ENCODE assay signal across 8 cellular contexts in the genomic region with DNA sequence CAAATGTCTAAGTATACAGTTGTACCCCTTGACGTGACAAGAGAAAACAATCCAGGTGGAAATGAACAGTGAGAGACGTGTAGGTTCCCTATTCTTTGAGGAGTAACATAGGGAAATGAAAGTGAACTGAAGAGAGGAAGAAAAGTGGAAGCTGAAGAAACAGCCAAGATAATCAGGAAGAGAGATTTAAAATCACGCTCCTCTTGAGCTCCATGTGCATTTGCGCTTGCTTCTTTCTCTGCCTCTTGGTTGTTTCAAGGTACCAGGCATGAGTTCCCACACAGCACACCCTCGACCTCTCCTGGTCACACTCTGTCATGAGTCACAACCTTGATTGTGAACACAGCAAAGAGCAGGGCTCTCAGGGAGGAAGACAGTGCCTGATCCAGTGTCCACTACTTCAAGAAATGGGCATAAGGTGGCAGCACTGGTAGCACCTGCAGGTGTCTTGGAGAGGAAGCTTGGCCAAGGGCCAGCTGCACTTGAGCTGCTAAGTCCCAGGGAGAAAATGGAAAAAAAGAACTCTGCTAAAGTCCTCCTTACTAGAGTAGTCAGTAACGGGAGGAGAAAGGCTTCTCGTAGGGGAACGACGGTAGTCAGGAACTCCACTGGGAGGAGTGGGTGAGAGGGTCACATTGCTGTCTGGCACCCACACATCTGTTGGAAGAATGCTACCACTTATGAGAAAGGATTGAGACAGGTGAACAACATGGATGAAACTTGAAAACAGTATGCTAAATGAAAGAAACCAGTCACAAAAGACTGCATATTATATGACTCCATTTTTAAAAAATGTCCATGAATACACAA. TPM values are rescaled to one million over a fixed set of nuclear protein-coding genes. Genes with fewer than 3 reads are reported as not detected.
DNase-seq lines count a peak whose midpoint lies in the region; ATAC-seq and TF ChIP-seq lines count a peak whose summit lies in the region.

No MANE protein-coding gene starts in this region.

- peak; percentile 92 for TF ChIP-seq CTCF in LNCAP (IDR thresholded peaks at IDR 0.05)
- TF ChIP-seq CTCF in neutrophil (IDR thresholded peaks at IDR 0.05): peak; percentile 80

- no peaks in the 10 kb centered on the region for H3K9me3 Mint-ChIP-seq in CD8-positive, alpha-beta memory T cell
- no peaks in the 10 kb centered on the region for H3K9me3 Mint-ChIP-seq in activated T-helper 17 cell treated with anti-CD3 and anti-CD28 coated beads, Interleukin-2, amount 50 U/mL, for 72 hours

- H3K27ac ChIP-seq in CD8-positive, alpha-beta memory T cell (ENCODE audit: low read depth, low read length): no peak overlapping the region
- peak overlapping the region; percentile 89 for H3K27ac ChIP-seq in neutrophil

- peak; percentile 89 for ATAC-seq in GM21423 (IDR thresholded peaks at IDR 0.05; ENCODE audit: unreplicated experiment)
- ATAC-seq in activated T-helper 17 cell treated with anti-CD3 and anti-CD28 coated beads, Interleukin-2, amount 50 U/mL, for 72 hours (replicated peaks): peak; percentile 100

- DNase-seq in CD8-positive, alpha-beta memory T cell: peak; percentile 14 to 67 (median 40)
- DNase-seq in RPMI7951 (ENCODE audit: low read depth) (peak; percentile 86), fibroblast of the conjunctiva (ENCODE audit: low read depth) (peak; percentile 61), HuH-7.5 (ENCODE audit: low spot score) (no peak)

- no peak overlapping the region for H3K4me3 ChIP-seq in CD8-positive, alpha-beta memory T cell (ENCODE audit: low read length)
- H3K4me3 ChIP-seq in neutrophil (ENCODE audit: low read depth in 1 of 2, low read length in 1 of 2): peak overlapping the region; percentile 48 to 49

- peaks cover 14% of the 10 kb centered on the region for H3K4me1 ChIP-seq in CD8-positive, alpha-beta memory T cell (ENCODE audit: insufficient read depth, low read length)
- H3K4me1 ChIP-seq in neutrophil (ENCODE audit: control insufficient read depth in 1 of 2, insufficient read depth in 1 of 2, low read depth in 1 of 2, low read length in 1 of 2): peaks cover 25 to 29% of the 10 kb centered on the region in 2 experiments

- no peaks in the 10 kb centered on the region for H3K36me3 ChIP-seq in CD8-positive, alpha-beta memory T cell (ENCODE audit: insufficient read depth, low read length)
- H3K36me3 ChIP-seq in neutrophil: no peaks in the 10 kb centered on the region

- CTCF ChIA-PET in CD8-positive, alpha-beta memory T cell (lab: Charles Lee): interaction anchor here (0.7 to 4.8 kb wide), 19 partner anchors 11 to 155 kb away, joined by 3 to 50 read pairs (median 4); a partner anchor contains a TSS

- peaks cover 12 to 22% (median 17%) of the 10 kb centered on the region in 3 donors for H3K4me1 Mint-ChIP-seq in CD8-positive, alpha-beta memory T cell
- peaks cover 8% of the 10 kb centered on the region for H3K4me1 Mint-ChIP-seq in activated T-helper 17 cell treated with anti-CD3 and anti-CD28 coated beads, Interleukin-2, amount 50 U/mL, for 72 hours

- H3K9me3 ChIP-seq in CD8-positive, alpha-beta memory T cell (ENCODE audit: low read length): no peaks in the 10 kb centered on the region
- no peaks in the 10 kb centered on the region for H3K9me3 ChIP-seq in neutrophil

- no peaks in the 10 kb centered on the region for H3K36me3 Mint-ChIP-seq in CD8-positive, alpha-beta memory T cell
- H3K36me3 Mint-ChIP-seq in activated T-helper 17 cell treated with anti-CD3 and anti-CD28 coated beads, Interleukin-2, amount 50 U/mL, for 72 hours (ENCODE audit: low read depth): no peaks in the 10 kb centered on the region

- H3K27me3 ChIP-seq in CD8-positive, alpha-beta memory T cell (ENCODE audit: insufficient read depth, low read length, poor library complexity, severe bottlenecking): no peaks in the 10 kb centered on the region
- no peaks in the 10 kb centered on the region for H3K27me3 ChIP-seq in neutrophil

- H3K27me3 Mint-ChIP-seq in CD8-positive, alpha-beta memory T cell: no peaks in the 10 kb centered on the region
- H3K27me3 Mint-ChIP-seq in activated T-helper 17 cell treated with anti-CD3 and anti-CD28 coated beads, Interleukin-2, amount 50 U/mL, for 72 hours: no peaks in the 10 kb centered on the region

- H3K4me3 Mint-ChIP-seq in CD8-positive, alpha-beta memory T cell: peak overlapping the region in 4 of 7 donors; percentile 29 to 64 (median 52)
- H3K4me3 Mint-ChIP-seq in activated T-helper 17 cell treated with anti-CD3 and anti-CD28 coated beads, Interleukin-2, amount 50 U/mL, for 72 hours: peak overlapping the region; percentile 56

- H3K27ac Mint-ChIP-seq in CD8-positive, alpha-beta memory T cell: peak overlapping the region in 7 of 8 donors; percentile 18 to 86 (median 43)
- peak overlapping the region; percentile 34 for H3K27ac Mint-ChIP-seq in activated T-helper 17 cell treated with anti-CD3 and anti-CD28 coated beads, Interleukin-2, amount 50 U/mL, for 72 hours

- POLR2A ChIA-PET in CD8-positive, alpha-beta memory T cell (lab: Charles Lee): interaction anchor here (0.6 to 1.6 kb wide), 7 partner anchors 14 to 1945 kb away, joined by 3 to 7 read pairs (median 4); no protein-coding TSS in a partner anchor

RNA-seq across cellular contexts. Expression of a gene that starts 18.3 kb away (rescaled TPM):
- total RNA-seq in CD8-positive, alpha-beta memory T cell: 10 to 100 TPM; 88.4 to 90.9 TPM
- polyA plus RNA-seq in CD8-positive, alpha-beta memory T cell: 31.6 TPM
- 12.5 and 15.4 TPM in 2 replicates for total RNA-seq in RPMI7951 (2014; rRNA removed; shearing (Covaris generic))
- 10 to 100 TPM; 72.5 to 83.4 TPM for total RNA-seq in activated T-helper 17 cell treated with anti-CD3 and anti-CD28 coated beads, Interleukin-2, amount 50 U/mL, for 72 hours
